9 cellular contexts compared by ENCODE assay signal in genomic region chr1:16372535-16373340, GRCh38. TPM values are rescaled to one million over a fixed set of nuclear protein-coding genes. Genes with fewer than 3 reads are reported as not detected.
A peak's percentile ranks its signal among the peaks of the same experiment; 100 is the strongest.
DNase-seq lines count a peak whose midpoint lies in the region; ATAC-seq lines count a peak whose summit lies in the region.
"Had no signal": no experiment of that assay in that cellular context is flagged by ENCODE, and none has a peak within 500 bp of the region (broad histone marks: within the 10 kb centered on the region; RNA-seq: fewer than 3 reads in every experiment).

No MANE protein-coding gene starts in this region.

- no peaks in the 10 kb centered on the region for H3K9me3 Mint-ChIP-seq in activated T-cell treated with anti-CD3 and anti-CD28 coated beads, Interleukin-2, amount 50 U/mL, for 72 hours
- H3K9me3 Mint-ChIP-seq in activated T-helper 17 cell treated with anti-CD3 and anti-CD28 coated beads, Interleukin-2, amount 50 U/mL, for 72 hours, result no peaks in the 10 kb centered on the region
- no peaks in the 10 kb centered on the region for H3K9me3 Mint-ChIP-seq in stimulated activated effector memory CD8-positive, alpha-beta T cell treated with anti-CD3 and anti-CD28 coated beads, Interleukin-12 subunit alpha, Interleukin-12 subunit beta, amount 100 ng/mL, for 72 hours

- H3K36me3 Mint-ChIP-seq in activated T-cell treated with anti-CD3 and anti-CD28 coated beads, Interleukin-2, amount 50 U/mL, for 72 hours (ENCODE audit: insufficient read depth in 2 of 2), result peaks cover 7 to 16% of the 10 kb centered on the region in 2 donors
- peaks cover 84% of the 10 kb centered on the region for H3K36me3 Mint-ChIP-seq in activated T-helper 17 cell treated with anti-CD3 and anti-CD28 coated beads, Interleukin-2, amount 50 U/mL, for 72 hours (ENCODE audit: low read depth)
- peaks cover 92% of the 10 kb centered on the region for H3K36me3 Mint-ChIP-seq in stimulated activated effector memory CD8-positive, alpha-beta T cell treated with anti-CD3 and anti-CD28 coated beads, Interleukin-12 subunit alpha, Interleukin-12 subunit beta, amount 100 ng/mL, for 72 hours

- peak overlapping the region; percentile 98 for H3K27ac Mint-ChIP-seq in activated T-cell treated with anti-CD3 and anti-CD28 coated beads, Interleukin-2, amount 50 U/mL, for 72 hours
- H3K27ac Mint-ChIP-seq in activated T-helper 17 cell treated with anti-CD3 and anti-CD28 coated beads, Interleukin-2, amount 50 U/mL, for 72 hours, result peak overlapping the region; percentile 89
- peak overlapping the region; percentile 82 for H3K27ac Mint-ChIP-seq in stimulated activated effector memory CD8-positive, alpha-beta T cell treated with anti-CD3 and anti-CD28 coated beads, Interleukin-12 subunit alpha, Interleukin-12 subunit beta, amount 100 ng/mL, for 72 hours

- ATAC-seq in activated T-cell treated with anti-CD3 and anti-CD28 coated beads, Interleukin-2, amount 50 U/mL, for 72 hours (replicated peaks in 1 of 2), result no peak
- no peak for ATAC-seq in activated T-helper 17 cell treated with anti-CD3 and anti-CD28 coated beads, Interleukin-2, amount 50 U/mL, for 72 hours (replicated peaks)
- no peak for ATAC-seq in stimulated activated effector memory CD8-positive, alpha-beta T cell treated with anti-CD3 and anti-CD28 coated beads, Interleukin-12 subunit alpha, Interleukin-12 subunit beta, amount 100 ng/mL, for 72 hours
- ATAC-seq in HG03439 (IDR thresholded peaks at IDR 0.05; ENCODE audit: unreplicated experiment), result no peak

- H3K27me3 Mint-ChIP-seq in activated T-cell treated with anti-CD3 and anti-CD28 coated beads, Interleukin-2, amount 50 U/mL, for 72 hours (ENCODE audit: low read depth), result no peaks in the 10 kb centered on the region
- no peaks in the 10 kb centered on the region for H3K27me3 Mint-ChIP-seq in activated T-helper 17 cell treated with anti-CD3 and anti-CD28 coated beads, Interleukin-2, amount 50 U/mL, for 72 hours

- H3K4me1 Mint-ChIP-seq in activated T-cell treated with anti-CD3 and anti-CD28 coated beads, Interleukin-2, amount 50 U/mL, for 72 hours (ENCODE audit: low read depth), result peaks cover 83% of the 10 kb centered on the region
- peaks cover 47% of the 10 kb centered on the region for H3K4me1 Mint-ChIP-seq in activated T-helper 17 cell treated with anti-CD3 and anti-CD28 coated beads, Interleukin-2, amount 50 U/mL, for 72 hours
- H3K4me1 Mint-ChIP-seq in stimulated activated effector memory CD8-positive, alpha-beta T cell treated with anti-CD3 and anti-CD28 coated beads, Interleukin-12 subunit alpha, Interleukin-12 subunit beta, amount 100 ng/mL, for 72 hours, result peaks cover 76% of the 10 kb centered on the region

- DNase-seq in activated T-cell treated with anti-CD3 and anti-CD28 coated beads, Interleukin-2, amount 50 U/mL, for 72 hours, result no peak
- DNase-seq in activated T-cell treated with anti-CD3 and anti-CD28 coated beads for 4 hours, result no peak
- DNase-seq in iris pigment epithelial cell (ENCODE audit: low read depth), result peak; percentile 35
- DNase-seq in stimulated activated effector memory CD8-positive, alpha-beta T cell treated with anti-CD3 and anti-CD28 coated beads, Interleukin-12 subunit alpha, Interleukin-12 subunit beta, amount 100 ng/mL, for 72 hours (ENCODE audit: low spot score in 2 of 2), result no peak
- DNase-seq in H4 (ENCODE audit: low spot score), result no peak
- DNase-seq in occipital lobe (lab: John Stamatoyannopoulos, UW), result no peak
- DNase-seq: NCI-H1694 treated with DMSO at 0.1 percent for 48 hours had no signal

- H3K4me3 Mint-ChIP-seq in activated T-cell treated with anti-CD3 and anti-CD28 coated beads, Interleukin-2, amount 50 U/mL, for 72 hours, result peak overlapping the region; percentile 82 to 92
- peak overlapping the region; percentile 84 for H3K4me3 Mint-ChIP-seq in activated T-helper 17 cell treated with anti-CD3 and anti-CD28 coated beads, Interleukin-2, amount 50 U/mL, for 72 hours
- peak overlapping the region; percentile 72 for H3K4me3 Mint-ChIP-seq in stimulated activated effector memory CD8-positive, alpha-beta T cell treated with anti-CD3 and anti-CD28 coated beads, Interleukin-12 subunit alpha, Interleukin-12 subunit beta, amount 100 ng/mL, for 72 hours

RNA-seq across cellular contexts. Expression of gene SZRD1, which starts 5.7 kb away (rescaled TPM):
- total RNA-seq in activated T-cell treated with anti-CD3 and anti-CD28 coated beads, Interleukin-2, amount 50 U/mL, for 72 hours, result 100 to 1,000 TPM; 145 to 151 TPM
- 100 to 1,000 TPM; 172 to 204 TPM for total RNA-seq in activated T-helper 17 cell treated with anti-CD3 and anti-CD28 coated beads, Interleukin-2, amount 50 U/mL, for 72 hours
- 60.1 and 68.0 TPM in 2 replicates for total RNA-seq in H4 (2014; rRNA removed; shearing (Covaris generic))
- total RNA-seq in occipital lobe, result 5.1 TPM

RNA-seq across cellular contexts. Expression of gene FBXO42, which starts 20.5 kb away (rescaled TPM):
- total RNA-seq in activated T-cell treated with anti-CD3 and anti-CD28 coated beads, Interleukin-2, amount 50 U/mL, for 72 hours, result 10 to 100 TPM; 18.2 to 23.7 TPM
- 10 to 100 TPM; 19.7 to 27.3 TPM for total RNA-seq in activated T-helper 17 cell treated with anti-CD3 and anti-CD28 coated beads, Interleukin-2, amount 50 U/mL, for 72 hours
- 9.6 and 11.4 TPM in 2 replicates for total RNA-seq in H4 (2014; rRNA removed; shearing (Covaris generic))
- 29.5 TPM for total RNA-seq in occipital lobe
